ENCODE assay signal across 16 cellular contexts in the genomic region with DNA sequence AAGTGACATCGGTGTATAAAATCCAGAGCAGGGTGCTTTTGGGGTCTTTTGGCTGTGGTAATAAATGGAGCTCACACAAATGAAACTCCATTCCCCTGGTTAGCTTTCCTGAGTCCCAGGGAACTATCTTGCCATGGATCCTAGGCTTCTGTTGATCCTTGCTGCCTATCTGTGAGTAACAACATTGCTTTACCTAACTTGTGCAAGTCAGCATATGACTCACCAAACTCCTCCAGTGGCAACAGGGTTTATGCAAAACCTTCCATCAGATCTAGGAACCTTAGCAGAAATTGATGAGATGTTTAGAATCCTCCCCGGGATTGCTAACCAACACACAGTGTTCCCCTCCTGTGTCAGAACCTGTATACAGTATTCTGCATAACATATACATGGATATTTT.
DNase-seq lines count a peak whose midpoint lies in the region; ATAC-seq and TF ChIP-seq lines count a peak whose summit lies in the region.
"Had no signal": no experiment of that assay in that cellular context is flagged by ENCODE, and none has a peak within 500 bp of the region (broad histone marks: within the 10 kb centered on the region; RNA-seq: fewer than 3 reads in every experiment).

No MANE protein-coding gene starts in this region.

- peak; percentile 38 for DNase-seq in AG04449 (ENCODE audit: low read depth, low spot score)
- peak; percentile 67 for DNase-seq in HFFc6
- DNase-seq in astrocyte of the hippocampus (ENCODE audit: low read depth, low spot score) = peak; percentile 38
- peak; percentile 22 for DNase-seq in hepatic stellate cell (ENCODE audit: low spot score)
- no peak for DNase-seq in right cardiac atrium
- DNase-seq in SIG-M5 treated with dmso at 0.1 percent for 504 hours (lab: John Stamatoyannopoulos, UW; ENCODE audit: unreplicated experiment) = no peak
- DNase-seq in NCI-H146 treated with DMSO at 0.1 percent for 48 hours (lab: John Stamatoyannopoulos, UW; ENCODE audit: unreplicated experiment) = no peak
- DNase-seq: foreskin melanocyte, immature natural killer cell, NCI-H1930, SJCRH30 had no signal

- no peaks in the 10 kb centered on the region for H3K27me3 ChIP-seq in right cardiac atrium (ENCODE audit: control insufficient read depth, insufficient read depth)
- H3K27me3 ChIP-seq: SJCRH30, tibial nerve had no signal

- no peaks in the 10 kb centered on the region for H3K4me1 ChIP-seq in right cardiac atrium (ENCODE audit: control insufficient read depth, insufficient read depth, low read length)
- H3K4me1 ChIP-seq: SJCRH30, tibial nerve had no signal

- ATAC-seq in right cardiac atrium (no peak), GM18873 (IDR thresholded peaks at IDR 0.05; ENCODE audit: low FRiP score, unreplicated experiment) (no peak)
- ATAC-seq: activated naive CD4-positive, alpha-beta T cell treated with anti-CD3 and anti-CD28 coated beads, Interleukin-2, amount 50 U/mL, for 72 hours had no signal

- POLR2A ChIA-PET in AG04449 (lab: Yijun Ruan, JAX) = no interaction called here

- H3K27me3 Mint-ChIP-seq in HFFc6 (ENCODE audit: insufficient read depth) = no peaks in the 10 kb centered on the region; the same call in 1 of the 2 replicates
- H3K27me3 Mint-ChIP-seq: IgD-negative memory B cell had no signal

- peaks cover 12% of the 10 kb centered on the region for H3K4me1 Mint-ChIP-seq in HFFc6 (ENCODE audit: low read depth)
- H3K4me1 Mint-ChIP-seq: immature natural killer cell had no signal

- over 99% methylated on average over 2 of the region's 2 CpGs for WGBS in right cardiac atrium

- H3K4me3 Mint-ChIP-seq in HFFc6 = no peak overlapping the region
- H3K4me3 Mint-ChIP-seq: IgD-negative memory B cell, immature natural killer cell had no signal

- H3K27ac Mint-ChIP-seq in HFFc6 = peak overlapping the region; percentile 57
- H3K27ac Mint-ChIP-seq: activated naive CD4-positive, alpha-beta T cell treated with anti-CD3 and anti-CD28 coated beads, Interleukin-2, amount 50 U/mL, for 72 hours; IgD-negative memory B cell; immature natural killer cell had no signal

- no peak overlapping the region for H3K27ac ChIP-seq in right cardiac atrium (ENCODE audit: low read length)
- H3K27ac ChIP-seq: SJCRH30, tibial nerve, VCaP had no signal

- no peaks in the 10 kb centered on the region for H3K9me3 Mint-ChIP-seq in HFFc6
- H3K9me3 Mint-ChIP-seq: activated naive CD4-positive, alpha-beta T cell treated with anti-CD3 and anti-CD28 coated beads, Interleukin-2, amount 50 U/mL, for 72 hours; IgD-negative memory B cell; immature natural killer cell had no signal

- H3K36me3 Mint-ChIP-seq in HFFc6 (ENCODE audit: low read depth) = peaks cover 5% of the 10 kb centered on the region; the same call in 1 of the 2 replicates

- CTCF ChIA-PET in AG04449 (lab: Yijun Ruan, JAX) = no interaction called here

- intact Hi-C loops in right cardiac atrium (cut with DNase I) = no loop called here

- H3K4me3 ChIP-seq in AG04449 (ENCODE audit: low read depth, low read length) = no peak overlapping the region
- no peak overlapping the region for H3K4me3 ChIP-seq in right cardiac atrium (ENCODE audit: low read length)
- H3K4me3 ChIP-seq: SJCRH30, tibial nerve had no signal

- no peaks in the 10 kb centered on the region for H3K9me3 ChIP-seq in right cardiac atrium (ENCODE audit: control insufficient read depth, low read length)
- H3K9me3 ChIP-seq: SJCRH30, tibial nerve had no signal

- TF ChIP-seq CTCF in AG04449 (IDR thresholded peaks at IDR 0.05; ENCODE audit: insufficient read depth, low read length, missing control alignments) (no peak), HFFc6 (IDR thresholded peaks at IDR 0.05) (no peak)

Comparison
In these comparisons a context has a peak if more than half of its experiments do, and no peak if none do; other contexts are left out.
1. DNase-seq: peak in AG04449 (single experiment), HFFc6 (single experiment), astrocyte of the hippocampus (single experiment) and hepatic stellate cell (single experiment); none in right cardiac atrium (0 of 3), SIG-M5 treated with dmso at 0.1 percent for 504 hours (single experiment) and NCI-H146 treated with DMSO at 0.1 percent for 48 hours (single experiment).